In genomic region chr6:6841571-6841970, GRCh38 we compare ENCODE assay signal across 16 cellular contexts.
DNase-seq lines count a peak whose midpoint lies in the region; ATAC-seq, FAIRE-seq and TF ChIP-seq lines count a peak whose summit lies in the region.
"Had no signal": no experiment of that assay in that cellular context is flagged by ENCODE, and none has a peak within 500 bp of the region (broad histone marks: within the 10 kb centered on the region; RNA-seq: fewer than 3 reads in every experiment).

No MANE protein-coding gene starts in this region.

- H3K27ac ChIP-seq in A673 (ENCODE audit: low read depth, low read length, poor library complexity, severe bottlenecking) (peak overlapping the region; percentile 47), DND-41 (ENCODE audit: low read length) (no peak overlapping the region), esophagus squamous epithelium (no peak overlapping the region)
- H3K27ac ChIP-seq: parathyroid adenoma had no signal

- no peaks in the 10 kb centered on the region for H4K20me1 ChIP-seq in DND-41 (ENCODE audit: insufficient read depth, low read length)

- H3K4me3 ChIP-seq in A673 (ENCODE audit: low read depth, low read length, poor library complexity, severe bottlenecking): no peak overlapping the region
- H3K4me3 ChIP-seq in DND-41 (ENCODE audit: low read depth in 1 of 2, low read length in 2 of 2): no peak overlapping the region
- no peak overlapping the region for H3K4me3 ChIP-seq in esophagus squamous epithelium

- no peak overlapping the region for H3K4me3 Mint-ChIP-seq in central memory CD8-positive, alpha-beta T cell
- H3K4me3 Mint-ChIP-seq: stimulated activated naive B cell treated with anti-CD40 and anti-IgM and Interleukin-4, amounts not matched to agents 10 μg/mL and 1 μg/mL and 100 μg/mL, for 72 hours had no signal

- no peaks in the 10 kb centered on the region for H3K79me2 ChIP-seq in DND-41 (ENCODE audit: insufficient read depth, low read length)
- H3K79me2 ChIP-seq: parathyroid adenoma had no signal

- H2AFZ ChIP-seq in DND-41 (ENCODE audit: low read depth, low read length): no peak overlapping the region
- H2AFZ ChIP-seq: parathyroid adenoma had no signal

- CTCF ChIA-PET in A673 (lab: Charles Lee): no interaction called here

- ATAC-seq in DND-41 (ENCODE audit: insufficient read depth, low read depth) (no peak), HG02798 (IDR thresholded peaks at IDR 0.05; ENCODE audit: poor library complexity, unreplicated experiment) (no peak)
- no peak for ATAC-seq in central memory CD8-positive, alpha-beta T cell (replicated peaks; ENCODE audit: extremely low read depth, poor library complexity, severe bottlenecking)

- no peak overlapping the region for H3K4me2 ChIP-seq in DND-41 (ENCODE audit: insufficient read depth, low read length)

- H3K27ac Mint-ChIP-seq in central memory CD8-positive, alpha-beta T cell (ENCODE audit: low read depth): peak overlapping the region; percentile 39

- H3K4me1 Mint-ChIP-seq in central memory CD8-positive, alpha-beta T cell: peaks cover 6% of the 10 kb centered on the region

- H3K9ac ChIP-seq in DND-41 (ENCODE audit: low read depth, low read length): no peak overlapping the region
- H3K9ac ChIP-seq: parathyroid adenoma had no signal

- no peaks in the 10 kb centered on the region for H3K36me3 ChIP-seq in A673 (ENCODE audit: insufficient read depth, low read length, poor library complexity, severe bottlenecking)
- no peaks in the 10 kb centered on the region for H3K36me3 ChIP-seq in DND-41 (ENCODE audit: insufficient read depth, low read length)
- H3K36me3 ChIP-seq in esophagus squamous epithelium: no peaks in the 10 kb centered on the region

- intact Hi-C loops in A673 (cut with micrococcal nuclease; ENCODE audit: unreplicated experiment) (loop anchor here (2.0 kb wide), 1 partner anchor 401 kb away; no protein-coding TSS in a partner anchor), esophagus squamous epithelium (cut with DNase I) (no loop called here)

- TF ChIP-seq CTCF in A673 (conservative IDR thresholded peaks at IDR 0.05; ENCODE audit: low read depth, low read length) (0 out of 2 replicates have a peak, but pooled peaks have one; percentile 24), DND-41 (IDR thresholded peaks at IDR 0.05; ENCODE audit: borderline replicate concordance, extremely low read depth, low read length, poor library complexity, severe bottlenecking) (peak; percentile 5), esophagus squamous epithelium (IDR thresholded peaks at IDR 0.05) (no peak)

- H3K27me3 ChIP-seq in A673 (replicated peaks; ENCODE audit: insufficient read depth, low read depth, low read length, poor library complexity): no peaks in the 10 kb centered on the region
- H3K27me3 ChIP-seq in DND-41 (ENCODE audit: insufficient read depth, low read length, poor library complexity): no peaks in the 10 kb centered on the region
- peaks cover 0 to 6% (median 0%) of the 10 kb centered on the region in 4 donors for H3K27me3 ChIP-seq in esophagus squamous epithelium

- DNase-seq in A673 (ENCODE audit: low spot score) (no peak), DND-41 (no peak), NCI-H82 (lab: John Stamatoyannopoulos, UW) (peak; percentile 81), GM12891 (ENCODE audit: insufficient read length, low spot score) (no peak), esophagus squamous epithelium (lab: John Stamatoyannopoulos, UW) (no peak)
- no peak for DNase-seq in central memory CD8-positive, alpha-beta T cell (ENCODE audit: low spot score in 2 of 2)
- DNase-seq in central memory CD4-positive, alpha-beta T cell: no peak
- DNase-seq: activated CD4-positive, alpha-beta T cell treated with anti-CD3 and anti-CD28 coated beads for 48 hours; activated naive CD4-positive, alpha-beta T cell treated with anti-CD3 and anti-CD28 coated beads, Interleukin-2, amount 50 U/mL, for 16 hours; effector CD8-positive, alpha-beta T cell; KG1; NCI-H1436 had no signal

- no peak for TF ChIP-seq POLR2A in GM12891 (IDR thresholded peaks at IDR 0.05; ENCODE audit: low read depth, low read length)
- no peak for TF ChIP-seq POLR2A in esophagus squamous epithelium (IDR thresholded peaks at IDR 0.05)

- no peaks in the 10 kb centered on the region for H3K36me3 Mint-ChIP-seq in central memory CD8-positive, alpha-beta T cell (ENCODE audit: insufficient read depth)

- H3K4me1 ChIP-seq in A673 (ENCODE audit: insufficient read depth, low read length, poor library complexity, severe bottlenecking) (peaks cover 34% of the 10 kb centered on the region), DND-41 (ENCODE audit: insufficient read depth, low read length) (no peaks in the 10 kb centered on the region), esophagus squamous epithelium (peaks cover 0 to 30% (median 11%) of the 10 kb centered on the region in 3 donors)
- H3K4me1 ChIP-seq: parathyroid adenoma had no signal

- no TSS peak for BruUV-seq in A673 (replicated peaks; lab: Mats Ljungman, UMichigan)

- FAIRE-seq in GM12891 (lab: Jason Lieb, UNC): no peak
- FAIRE-seq: RCC 7860 had no signal

- H3K9me3 ChIP-seq in A673 (ENCODE audit: low read depth, low read length, poor library complexity, severe bottlenecking) (peaks cover 14% of the 10 kb centered on the region), DND-41 (ENCODE audit: insufficient read depth, low read length, severe bottlenecking) (peaks cover 9% of the 10 kb centered on the region), esophagus squamous epithelium (peaks cover 0 to 8% (median 3%) of the 10 kb centered on the region in 3 donors)

- H3K27me3 Mint-ChIP-seq in central memory CD8-positive, alpha-beta T cell: peaks cover 65% of the 10 kb centered on the region

- peaks cover 10% of the 10 kb centered on the region for H3K9me3 Mint-ChIP-seq in central memory CD8-positive, alpha-beta T cell

- 62 to 75% methylated on average over 3 of the region's 3 CpGs for WGBS in esophagus squamous epithelium, 2 donors

- POLR2A ChIA-PET in A673 (lab: Charles Lee; ENCODE audit: low non-redundant PET): no interaction called here

TF ChIP-seq in GM12891, 5 proteins besides CTCF, POLR2A, EP300 and RAD21:
- TF ChIP-seq TAF1 (IDR thresholded peaks at IDR 0.05; ENCODE audit: low read depth, low read length): no peak
- TF ChIP-seq POLR2AphosphoS5 (IDR thresholded peaks at IDR 0.05; ENCODE audit: low read depth, low read length): no peak
- no peak for TF ChIP-seq PAX5 (IDR thresholded peaks at IDR 0.05; ENCODE audit: insufficient read depth, low read length, severe bottlenecking)
- TF ChIP-seq POU2F2 (IDR thresholded peaks at IDR 0.05; ENCODE audit: low read depth, low read length): no peak
- TF ChIP-seq SPI1 (IDR thresholded peaks at IDR 0.05; ENCODE audit: low read depth, low read length): no peak

Comparison
In these comparisons a context has a peak if more than half of its experiments do, and no peak if none do; other contexts are left out.
1. CTCF ChIP-seq: peak in A673 (single experiment) and DND-41 (single experiment); none in esophagus squamous epithelium (0 of 6).